In the genomic region with DNA sequence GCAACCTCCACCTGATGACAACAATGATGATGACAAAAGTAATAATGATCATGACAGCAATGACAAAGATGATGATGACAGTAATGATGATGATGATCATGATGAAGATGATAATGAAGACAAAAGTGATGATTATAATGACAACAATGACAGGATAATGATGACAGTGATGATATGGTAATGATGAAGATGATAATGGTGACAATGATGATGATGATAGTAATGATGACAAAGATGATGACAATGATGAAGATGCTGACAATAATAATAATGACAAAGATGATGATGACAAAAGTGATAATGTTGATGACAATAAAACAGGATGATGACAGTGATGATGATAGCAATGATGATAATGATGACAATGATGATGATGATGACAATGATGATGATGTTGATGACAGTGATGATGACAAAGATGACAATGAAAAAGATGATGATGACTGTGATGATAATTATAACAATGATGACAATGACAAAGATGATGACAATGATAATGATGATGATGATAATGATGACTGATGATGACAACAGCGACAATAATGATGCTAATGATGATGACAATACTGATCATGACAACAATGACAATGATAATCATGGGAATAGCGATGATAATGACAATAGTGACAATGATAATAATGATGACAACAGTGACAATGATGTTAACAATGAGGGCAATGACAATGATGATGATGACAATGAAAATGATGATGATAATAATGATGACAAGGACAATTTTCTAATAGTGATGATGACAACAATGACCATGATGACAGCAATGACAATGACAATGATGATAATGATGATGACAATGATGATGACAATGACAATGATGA, we compare ENCODE assay signal across 20 cellular contexts.
DNase-seq lines count a peak whose midpoint lies in the region; ATAC-seq, FAIRE-seq and TF ChIP-seq lines count a peak whose summit lies in the region.
"Had no signal": no experiment of that assay in that cellular context is flagged by ENCODE, and none has a peak within 500 bp of the region (broad histone marks: within the 10 kb centered on the region; RNA-seq: fewer than 3 reads in every experiment).

No MANE protein-coding gene starts in this region.

- ATAC-seq in A549 (no peak), GM12878 (no peak)
- ATAC-seq: CD8-positive, alpha-beta T cell had no signal

- no peak for TF ChIP-seq EP300 in A549 (IDR thresholded peaks at IDR 0.05)
- no peak for TF ChIP-seq EP300 in GM12878 (IDR thresholded peaks at IDR 0.05; ENCODE audit: borderline replicate concordance in 1 of 2, control insufficient read depth in 1 of 2, low read depth in 2 of 2, low read length in 2 of 2)
- TF ChIP-seq EP300 in neural cell (conservative IDR thresholded peaks at IDR 0.05; ENCODE audit: poor library complexity, severe bottlenecking): peak; percentile 92
- no peak for TF ChIP-seq EP300 in esophagus muscularis mucosa (IDR thresholded peaks at IDR 0.05)

- H3K79me2 ChIP-seq in GM12878 (ENCODE audit: control insufficient read depth, insufficient read depth, low read length) (no peaks in the 10 kb centered on the region), neural cell (replicated peaks; ENCODE audit: insufficient read depth, low read length) (no peaks in the 10 kb centered on the region)

- intact Hi-C loops in GM12878 (cut with micrococcal nuclease; ENCODE audit: unreplicated experiment) (no loop called here), esophagus muscularis mucosa (cut with DNase I) (no loop called here)

- H3K9ac ChIP-seq in GM12878 (ENCODE audit: control insufficient read depth, insufficient read depth, low read length) (no peak overlapping the region), neural cell (ENCODE audit: low read length) (no peak overlapping the region)
- H3K9ac ChIP-seq: BLaER1 treated with 17β-estradiol and CSF1 and Interleukin-3, amounts not matched to agents 10 nM and 100 nM; KMS-11 had no signal

- H2AFZ ChIP-seq in GM12878 (ENCODE audit: control insufficient read depth, low read depth, low read length) (no peak overlapping the region), neural cell (ENCODE audit: low read depth, low read length) (no peak overlapping the region)

- H4K20me1 ChIP-seq in GM12878 (ENCODE audit: control insufficient read depth, insufficient read depth) (no peaks in the 10 kb centered on the region), neural cell (ENCODE audit: insufficient read depth) (no peaks in the 10 kb centered on the region)
- H4K20me1 ChIP-seq: BLaER1 treated with 17β-estradiol and CSF1 and Interleukin-3, amounts not matched to agents 10 nM and 100 nM had no signal

- CTCF ChIA-PET in A549 (lab: Yijun Ruan, JAX) (no interaction called here), HEK293T (lab: Yijun Ruan, JAX) (no interaction called here), GM12878 (lab: Yijun Ruan, JAX) (no interaction called here)

- H3F3A ChIP-seq in neural cell (ENCODE audit: insufficient read depth, low read length, poor library complexity, severe bottlenecking): no peaks in the 10 kb centered on the region

- TF ChIP-seq RAD21 in A549 (conservative IDR thresholded peaks at IDR 0.05 in 1 of 2, IDR thresholded peaks at IDR 0.05 in 1 of 2) (no peak), GM12878 (IDR thresholded peaks at IDR 0.05; ENCODE audit: insufficient read depth, low read depth, low read length) (no peak), neural cell (conservative IDR thresholded peaks at IDR 0.05) (no peak)

- WGBS in A549 (ENCODE audit: missing lambda C conversion rate): 5% methylated on average over 2 of the region's 2 CpGs
- 5% methylated on average over 2 of the region's 2 CpGs for WGBS in GM12878 (ENCODE audit: insufficient coverage, insufficient replicate concordance, low lambda C conversion rate, missing lambda C conversion rate)
- WGBS in esophagus muscularis mucosa: 95% methylated on average over 2 of the region's 2 CpGs

- H3K4me2 ChIP-seq in A549: no peak overlapping the region
- no peak overlapping the region for H3K4me2 ChIP-seq in GM12878 (ENCODE audit: control insufficient read depth, insufficient read depth)
- H3K4me2 ChIP-seq in neural cell (ENCODE audit: low read length): no peak overlapping the region
- H3K4me2 ChIP-seq: BLaER1 treated with 17β-estradiol and CSF1 and Interleukin-3, amounts not matched to agents 10 nM and 100 nM; KMS-11 had no signal

- TF ChIP-seq CTCF in A549 (IDR thresholded peaks at IDR 0.05): no peak
- no peak for TF ChIP-seq CTCF in GM12878 (IDR thresholded peaks at IDR 0.05 in 2 of 3, conservative IDR thresholded peaks at IDR 0.05 in 1 of 3; ENCODE audit: control insufficient read depth in 2 of 3, extremely low read depth in 1 of 3, insufficient read depth in 1 of 3, low read depth in 3 of 3, low read length in 3 of 3)
- no peak for TF ChIP-seq CTCF in neural cell (IDR thresholded peaks at IDR 0.05; ENCODE audit: poor library complexity, severe bottlenecking)
- TF ChIP-seq CTCF in esophagus muscularis mucosa (IDR thresholded peaks at IDR 0.05): no peak

- H3K27me3 ChIP-seq in GM12878 (replicated peaks in 1 of 2; ENCODE audit: control insufficient read depth in 2 of 2, insufficient read depth in 2 of 2, low read length in 1 of 2) (no peaks in the 10 kb centered on the region), neural cell (ENCODE audit: insufficient read depth, low read depth, low read length) (no peaks in the 10 kb centered on the region), esophagus muscularis mucosa (no peaks in the 10 kb centered on the region)
- H3K27me3 ChIP-seq: BLaER1 treated with 17β-estradiol and CSF1 and Interleukin-3, amounts not matched to agents 10 nM and 100 nM had no signal

- no peaks in the 10 kb centered on the region for H3K36me3 ChIP-seq in GM12878 (ENCODE audit: control insufficient read depth in 2 of 2, insufficient read depth in 2 of 2, low read length in 1 of 2)
- no peaks in the 10 kb centered on the region for H3K36me3 ChIP-seq in neural cell (ENCODE audit: insufficient read depth, low read length)
- H3K36me3 ChIP-seq in esophagus muscularis mucosa: no peaks in the 10 kb centered on the region
- H3K36me3 ChIP-seq: BLaER1 treated with 17β-estradiol and CSF1 and Interleukin-3, amounts not matched to agents 10 nM and 100 nM had no signal

- H3K9me3 ChIP-seq in A549 (no peaks in the 10 kb centered on the region), GM12878 (replicated peaks; ENCODE audit: control insufficient read depth, insufficient read depth, low read length) (no peaks in the 10 kb centered on the region), neural cell (ENCODE audit: low read length) (peaks cover 4% of the 10 kb centered on the region), esophagus muscularis mucosa (no peaks in the 10 kb centered on the region)

- H3K4me1 ChIP-seq in A549 (no peaks in the 10 kb centered on the region), GM12878 (ENCODE audit: control insufficient read depth, insufficient read depth, low read length) (no peaks in the 10 kb centered on the region), esophagus muscularis mucosa (no peaks in the 10 kb centered on the region)
- H3K4me1 ChIP-seq: BLaER1 treated with 17β-estradiol and CSF1 and Interleukin-3, amounts not matched to agents 10 nM and 100 nM had no signal

- no TSS peak for BruUV-seq in GM12878 (replicated peaks; lab: Mats Ljungman, UMichigan)

- no peaks in the 10 kb centered on the region for H3K9me2 ChIP-seq in neural cell (ENCODE audit: insufficient read depth, low read length)

- POLR2A ChIA-PET in A549 (lab: Yijun Ruan, JAX) (no interaction called here), HEK293T (lab: Yijun Ruan, JAX) (no interaction called here), GM12878 (lab: Charles Lee) (no interaction called here)

- in situ Hi-C loops in GM12878 (cut with MboI): no loop called here

- H3K4me3 ChIP-seq in A549: no peak overlapping the region
- no peak overlapping the region for H3K4me3 ChIP-seq in GM12878
- no peak overlapping the region for H3K4me3 ChIP-seq in neural cell (ENCODE audit: low read length)
- H3K4me3 ChIP-seq in esophagus muscularis mucosa: no peak overlapping the region
- H3K4me3 ChIP-seq: BLaER1 treated with 17β-estradiol and CSF1 and Interleukin-3, amounts not matched to agents 10 nM and 100 nM had no signal

- SMC1A ChIA-PET in GM12878 (lab: Charles Lee; ENCODE audit: uncharacterized antibody, unreplicated experiment): no interaction called here

- RAD21 ChIA-PET in GM12878 (lab: Charles Lee; ENCODE audit: unreplicated experiment): no interaction called here

- FAIRE-seq in A549 (lab: Jason Lieb, UNC): peak; percentile 81
- peak; percentile 75 for FAIRE-seq in GM12878 (lab: Jason Lieb, UNC)
- FAIRE-seq: G401.6, GM12892, GM18507 had no signal

- no peak for TF ChIP-seq POLR2A in A549 (IDR thresholded peaks at IDR 0.05; ENCODE audit: low read length)
- no peak for TF ChIP-seq POLR2A in GM12878 (IDR thresholded peaks at IDR 0.05; ENCODE audit: low read depth, low read length)
- no peak for TF ChIP-seq POLR2A in esophagus muscularis mucosa (IDR thresholded peaks at IDR 0.05; ENCODE audit: low read depth)

- DNase-seq in A549 (ENCODE audit: low read depth in 1 of 2, low spot score in 1 of 2) (no peak), HEK293T (ENCODE audit: extremely low spot score) (no peak), GM12878 (ENCODE audit: low read depth, low spot score) (no peak), cerebellar nuclear complex (lab: John Stamatoyannopoulos, UW) (no peak), esophagus muscularis mucosa (ENCODE audit: extremely low spot score) (no peak), DMS79 (lab: John Stamatoyannopoulos, UW) (no peak)
- DNase-seq: 8988T; Calu3; CD8-positive, alpha-beta T cell; DMS 273 treated with DMSO at 0.1 percent for 48 hours; DMS53; GOT3; H7 had no signal

- H3K27ac ChIP-seq in A549: no peak overlapping the region
- no peak overlapping the region for H3K27ac ChIP-seq in GM12878 (ENCODE audit: control insufficient read depth, insufficient read depth)
- no peak overlapping the region for H3K27ac ChIP-seq in neural cell (ENCODE audit: low read length)
- no peak overlapping the region for H3K27ac ChIP-seq in esophagus muscularis mucosa (replicated peaks in 1 of 4)
- H3K27ac ChIP-seq: BLaER1 treated with 17β-estradiol and CSF1 and Interleukin-3, amounts not matched to agents 10 nM and 100 nM; HL-60; KMS-11 had no signal

TF ChIP-seq in A549, 52 proteins besides CTCF, POLR2A, EP300 and RAD21 (continues in another document):
- TF ChIP-seq NR3C1 (IDR thresholded peaks at IDR 0.05): no peak

TF ChIP-seq in HEK293T, 16 proteins besides CTCF, POLR2A, EP300 and RAD21 (continues in another document):
- no peak for TF ChIP-seq SUZ12 (IDR thresholded peaks at IDR 0.05)

TF ChIP-seq in GM12878, 131 proteins besides CTCF, POLR2A, EP300 and RAD21 (continues in another document):
- no peak for TF ChIP-seq STAT3 (IDR thresholded peaks at IDR 0.05; ENCODE audit: low read depth, low read length)
- no peak for TF ChIP-seq PAX8 (IDR thresholded peaks at IDR 0.05)
- no peak for TF ChIP-seq FOXM1 (IDR thresholded peaks at IDR 0.05; ENCODE audit: low read depth, low read length)
- TF ChIP-seq ZNF217 (IDR thresholded peaks at IDR 0.05): no peak

TF ChIP-seq in neural cell, 6 proteins besides CTCF, POLR2A, EP300 and RAD21 (continues in another document):
- peak; percentile 52 for TF ChIP-seq POLR2AphosphoS5 (IDR thresholded peaks at IDR 0.05)
- no peak for TF ChIP-seq TAF1 (IDR thresholded peaks at IDR 0.05; ENCODE audit: low read depth)
